ENCODE assay signal across 8 cellular contexts in the genomic region with DNA sequence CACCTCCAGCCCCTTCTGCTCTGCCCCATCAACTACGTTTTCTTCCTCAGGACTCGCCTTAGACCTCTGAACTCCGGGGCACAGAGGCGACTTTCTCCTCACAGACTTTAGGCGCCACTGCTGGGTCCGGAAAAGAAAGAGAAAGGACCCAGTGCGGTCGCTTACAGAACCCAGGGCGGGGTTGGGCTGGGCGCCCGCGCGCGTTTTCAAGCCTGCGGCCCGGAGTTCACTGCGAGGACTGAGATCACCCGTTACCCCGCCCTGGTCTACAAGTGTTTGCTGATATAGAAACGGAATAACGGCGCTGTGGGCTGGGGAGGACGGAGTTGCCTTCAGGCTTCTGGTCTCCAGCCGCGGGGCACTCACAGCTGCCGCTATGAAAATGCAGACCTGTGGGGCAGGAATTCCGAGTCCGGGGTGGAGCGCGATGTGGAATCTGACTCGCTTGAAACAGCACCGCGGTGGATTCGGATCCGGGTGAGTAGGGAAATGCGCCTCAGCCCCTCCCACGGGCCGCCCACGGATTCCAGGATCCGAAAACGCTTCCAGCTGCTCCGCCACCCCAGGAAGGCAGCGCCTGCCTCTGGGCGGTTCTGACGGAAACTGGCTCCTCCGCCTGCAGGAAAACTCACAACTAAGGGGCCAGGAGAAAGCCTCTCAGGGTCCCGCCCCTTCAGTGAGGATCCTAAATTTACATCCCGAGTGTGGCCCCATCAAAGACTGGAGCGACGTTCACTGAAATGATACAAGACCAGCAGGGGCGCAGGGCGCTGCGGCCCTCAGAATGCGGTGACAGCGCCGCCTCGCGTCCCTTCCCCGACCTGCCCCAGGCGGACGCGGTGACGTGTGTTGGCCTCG. TPM values are rescaled to one million over a fixed set of nuclear protein-coding genes. Genes with fewer than 3 reads are reported as not detected.
DNase-seq lines count a peak whose midpoint lies in the region; ATAC-seq, FAIRE-seq and TF ChIP-seq lines count a peak whose summit lies in the region.

No MANE protein-coding gene starts in this region.

- H3K79me2 ChIP-seq in keratinocyte (ENCODE audit: control insufficient read depth, insufficient read depth, low read length): peaks cover 6% of the 10 kb centered on the region

- no peaks in the 10 kb centered on the region for H3K9me3 ChIP-seq in keratinocyte (ENCODE audit: control insufficient read depth, low read depth, low read length)

- H3K4me3 ChIP-seq in keratinocyte (ENCODE audit: control insufficient read depth in 2 of 3, extremely low read depth in 1 of 3, insufficient read depth in 2 of 3, low read depth in 1 of 3, low read length in 3 of 3): peak overlapping the region; percentile 58 to 83 (median 81)

- H3K4me1 ChIP-seq in keratinocyte (ENCODE audit: control insufficient read depth, extremely low read depth, insufficient read depth, low read length): peaks cover 2% of the 10 kb centered on the region

- peak overlapping the region; percentile 84 for H3K4me2 ChIP-seq in keratinocyte (ENCODE audit: control insufficient read depth, extremely low read depth, insufficient read depth, low read depth, low read length)

- no peaks in the 10 kb centered on the region for H3K27me3 ChIP-seq in keratinocyte (ENCODE audit: control insufficient read depth, extremely low read depth, insufficient read depth, low read length)

- peak overlapping the region; percentile 59 for H3K27ac ChIP-seq in keratinocyte (ENCODE audit: control insufficient read depth, insufficient read depth, low read length)

- H3K9me1 ChIP-seq in keratinocyte (ENCODE audit: control insufficient read depth, extremely low read depth, insufficient read depth, low read length): no peaks in the 10 kb centered on the region

- H3K9ac ChIP-seq in keratinocyte (ENCODE audit: control insufficient read depth, extremely low read depth, insufficient read depth, low read length): peak overlapping the region; percentile 81

- no peaks in the 10 kb centered on the region for H3K36me3 ChIP-seq in keratinocyte (ENCODE audit: control insufficient read depth in 2 of 2, extremely low read depth in 1 of 2, insufficient read depth in 2 of 2, low read length in 2 of 2)

- peak; percentile 54 for ATAC-seq in HG02973 (IDR thresholded peaks at IDR 0.05; ENCODE audit: unreplicated experiment)
- ATAC-seq in activated CD4-positive, CD25-positive, alpha-beta regulatory T cell treated with anti-CD3 and anti-CD28 coated beads, Interleukin-2, amount 50 U/mL, for 24 hours: peak; percentile 75 to 79

- no peaks in the 10 kb centered on the region for H4K20me1 ChIP-seq in keratinocyte (ENCODE audit: control insufficient read depth, extremely low read depth, insufficient read depth, low read length)

- dilution Hi-C loops in keratinocyte (cut with MboI; ENCODE audit: extremely low pct_ligation_motif_present, low sequenced_read_pairs): no loop called here

- FAIRE-seq in keratinocyte (lab: Jason Lieb, UNC): peak; percentile 9

- peak overlapping the region; percentile 88 for H2AFZ ChIP-seq in keratinocyte (ENCODE audit: control insufficient read depth, low read length)

- peak; percentile 67 for DNase-seq in NK-92 treated with Interleukin-12 subunit alpha and Interleukin-12 subunit beta, amount 100 ng/mL, for 24 hours (lab: John Stamatoyannopoulos, UW)
- DNase-seq in NK-92 (lab: John Stamatoyannopoulos, UW; ENCODE audit: unreplicated experiment): no peak
- peak; percentile 52 for DNase-seq in NCI-H2171 treated with DMSO at 0.1 percent for 48 hours (lab: John Stamatoyannopoulos, UW)
- DNase-seq in cerebellar cortex (ENCODE audit: low spot score): peak; percentile 80
- peak; percentile 60 for DNase-seq in keratinocyte (ENCODE audit: low read depth, low spot score)
- peak; percentile 69 to 79 (median 78) for DNase-seq in stimulated activated CD4-positive, alpha-beta T cell treated with anti-CD3 and anti-CD28 coated beads, Interleukin-12 subunit alpha, Interleukin-12 subunit beta, amount 100 ng/mL, for 48 hours (ENCODE audit: low read depth in 2 of 3, low spot score in 1 of 3)

- peak; percentile 85 to 95 (median 93) for TF ChIP-seq CTCF in keratinocyte (optimal IDR thresholded peaks at IDR 0.05 in 1 of 3, IDR thresholded peaks at IDR 0.05 in 1 of 3, conservative IDR thresholded peaks at IDR 0.05 in 1 of 3; ENCODE audit: extremely low read depth in 1 of 3, insufficient read depth in 2 of 3, low read length in 3 of 3)

RNA-seq across cellular contexts. Expression of gene HLA-F, which starts 29.4 kb away (rescaled TPM):
- 36.2 to 66.6 TPM (median 46.0 TPM) in 3 replicates for polyA plus RNA-seq in keratinocyte
- 12.7 TPM for polyA plus RNA-seq in keratinocyte (2011; ENCODE audit: low read depth)
- polyA plus RNA-seq in keratinocyte (2011; cell fraction: cytosol; rRNA removed): 17.0 and 22.3 TPM in 2 replicates
- polyA plus RNA-seq in keratinocyte (2011; cell fraction: nucleus; rRNA removed): 124 and 132 TPM in 2 replicates
- polyA plus RNA-seq in keratinocyte (2012; ENCODE audit: low replicate concordance): 26.0 and 46.8 TPM in 2 replicates
- polyA minus RNA-seq in keratinocyte: 30.6 to 59.8 TPM (median 31.3 TPM) in 3 replicates
- polyA minus RNA-seq in keratinocyte (2011; cell fraction: cytosol; rRNA and poly(A)+ RNA removed): 39.7 TPM
- 50.0 and 62.4 TPM in 2 replicates for polyA minus RNA-seq in keratinocyte (2011; cell fraction: nucleus; rRNA and poly(A)+ RNA removed)
